19 cellular contexts compared by ENCODE assay signal in the genomic region with DNA sequence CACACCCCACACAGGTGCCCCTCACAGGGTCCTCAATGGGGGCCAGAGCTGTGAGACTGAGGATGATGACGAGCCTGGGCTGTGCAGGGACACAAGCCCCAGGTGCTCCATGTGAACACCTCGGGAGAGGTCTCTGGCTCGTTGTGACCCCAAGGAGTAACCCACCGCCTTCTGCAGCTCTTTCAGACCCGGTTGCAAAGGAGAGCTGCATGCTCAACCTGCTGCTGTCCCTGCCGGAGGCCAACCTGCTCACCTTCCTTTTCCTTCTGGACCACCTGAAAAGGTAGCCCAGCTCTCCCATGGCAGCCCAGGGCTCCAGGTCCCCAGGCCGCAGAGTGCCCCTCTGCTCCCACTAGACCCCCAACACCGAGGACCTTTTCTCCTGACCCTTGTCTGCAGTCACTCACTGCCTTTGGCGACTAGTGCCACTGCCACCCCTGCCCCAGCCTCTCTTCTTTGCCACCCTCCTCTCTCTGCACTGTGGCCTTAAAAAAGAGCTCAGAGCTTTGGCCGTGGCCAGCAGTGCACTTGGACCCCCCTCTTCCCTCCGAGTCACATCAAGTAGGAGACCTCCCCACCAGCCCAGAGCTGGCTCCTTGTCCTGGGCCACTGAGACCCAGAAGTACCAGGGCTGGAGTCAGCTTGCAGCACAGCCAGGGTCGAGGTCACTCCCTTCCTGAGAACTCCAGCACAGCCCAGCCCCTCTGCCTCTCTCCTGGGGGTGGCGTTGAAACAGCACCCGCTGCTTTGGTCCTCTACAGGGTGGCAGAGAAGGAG.
DNase-seq lines count a peak whose midpoint lies in the region; ATAC-seq and TF ChIP-seq lines count a peak whose summit lies in the region.
"Had no signal": no experiment of that assay in that cellular context is flagged by ENCODE, and none has a peak within 500 bp of the region (broad histone marks: within the 10 kb centered on the region; RNA-seq: fewer than 3 reads in every experiment).

No MANE protein-coding gene starts in this region.

- no peak overlapping the region for H2AFZ ChIP-seq in mesenchymal stem cell (ENCODE audit: low read depth, low read length)
- H2AFZ ChIP-seq: GM23338 had no signal

- peaks cover 20 to 36% of the 10 kb centered on the region in 2 experiments for H3K36me3 ChIP-seq in mesenchymal stem cell (ENCODE audit: control insufficient read depth in 1 of 2, insufficient read depth in 2 of 2, low read depth in 1 of 2, low read length in 2 of 2)

- H2BK5ac ChIP-seq in mesenchymal stem cell (ENCODE audit: low read depth, low read length, poor library complexity, severe bottlenecking): no peak overlapping the region

- H3K4me2 ChIP-seq in mesenchymal stem cell (ENCODE audit: low read length, poor library complexity, severe bottlenecking): no peak overlapping the region
- H3K4me2 ChIP-seq: BLaER1, GM23338 had no signal

- no peak for ATAC-seq in WTC11
- no peak for ATAC-seq in stimulated activated naive B cell treated with anti-CD40 and anti-IgM and Interleukin-4, amounts not matched to agents 10 μg/mL and 1 μg/mL and 100 μg/mL, for 72 hours (replicated peaks)
- ATAC-seq in HG02885 (IDR thresholded peaks at IDR 0.05; ENCODE audit: poor library complexity, unreplicated experiment): no peak
- ATAC-seq in GM21515 (IDR thresholded peaks at IDR 0.05; ENCODE audit: unreplicated experiment): no peak
- ATAC-seq: GM23338, HCT116, K562 had no signal

- H3K27ac Mint-ChIP-seq in activated naive CD4-positive, alpha-beta T cell treated with anti-CD3 and anti-CD28 coated beads, Interleukin-2, amount 50 U/mL, for 24 hours: peak overlapping the region; percentile 59
- H3K27ac Mint-ChIP-seq in activated naive CD4-positive, alpha-beta T cell treated with anti-CD3 and anti-CD28 coated beads, Interleukin-2, amount 10 ng/mL, durations not matched to agents 7 days and 5 days: no peak overlapping the region
- H3K27ac Mint-ChIP-seq in WTC11: peak overlapping the region; percentile 29; the same call in 1 of the 2 replicates
- peak overlapping the region; percentile 65 for H3K27ac Mint-ChIP-seq in stimulated activated naive B cell treated with anti-CD40 and anti-IgM and Interleukin-4, amounts not matched to agents 10 μg/mL and 1 μg/mL and 100 μg/mL, for 72 hours
- H3K27ac Mint-ChIP-seq: GM23338 had no signal

- TF ChIP-seq CTCF in WTC11 (IDR thresholded peaks at IDR 0.05): no peak

- 96% methylated on average over 14 of the region's 14 CpGs for WGBS in mesenchymal stem cell

- no peaks in the 10 kb centered on the region for H3K9me3 ChIP-seq in mesenchymal stem cell (ENCODE audit: control insufficient read depth, low read length)
- H3K9me3 ChIP-seq: BLaER1 had no signal

- H3K27ac ChIP-seq in mesenchymal stem cell (ENCODE audit: low read length, poor library complexity, severe bottlenecking): no peak overlapping the region
- H3K27ac ChIP-seq: BLaER1 had no signal

- no peak overlapping the region for H3K4me3 Mint-ChIP-seq in activated naive CD4-positive, alpha-beta T cell treated with anti-CD3 and anti-CD28 coated beads, Interleukin-2, amount 50 U/mL, for 24 hours
- no peak overlapping the region for H3K4me3 Mint-ChIP-seq in activated naive CD4-positive, alpha-beta T cell treated with anti-CD3 and anti-CD28 coated beads, Interleukin-2, amount 10 ng/mL, durations not matched to agents 7 days and 5 days
- no peak overlapping the region for H3K4me3 Mint-ChIP-seq in WTC11
- no peak overlapping the region for H3K4me3 Mint-ChIP-seq in stimulated activated naive B cell treated with anti-CD40 and anti-IgM and Interleukin-4, amounts not matched to agents 10 μg/mL and 1 μg/mL and 100 μg/mL, for 72 hours
- H3K4me3 Mint-ChIP-seq: CD8-positive, alpha-beta memory T cell; GM23338 had no signal

- no peak overlapping the region for H3K23ac ChIP-seq in mesenchymal stem cell (ENCODE audit: low read length in 2 of 2)

- no peak for DNase-seq in activated naive CD4-positive, alpha-beta T cell treated with anti-CD3 and anti-CD28 coated beads, Interleukin-2, amount 10 ng/mL, durations not matched to agents 7 days and 5 days
- no peak for DNase-seq in WTC11 (ENCODE audit: low spot score)
- DNase-seq in mesenchymal stem cell: no peak
- no peak for DNase-seq in stimulated activated naive B cell treated with anti-CD40 and anti-IgM and Interleukin-4, amounts not matched to agents 10 μg/mL and 1 μg/mL and 100 μg/mL, for 72 hours
- DNase-seq in NCI-H2171 treated with DMSO at 0.1 percent for 48 hours (lab: John Stamatoyannopoulos, UW): no peak
- DNase-seq: CD8-positive, alpha-beta memory T cell; DMS79 treated with DMSO at 0.1 percent for 48 hours; NCI-H1417 treated with DMSO at 0.1 percent for 48 hours; NCI-H1930; NCI-H2171; NCI-H446 treated with DMSO at 0.1 percent for 48 hours; NCI-H748 treated with DMSO at 0.1 percent for 48 hours had no signal

- H3K18ac ChIP-seq in mesenchymal stem cell (ENCODE audit: low read depth in 1 of 2, low read length in 2 of 2): no peak overlapping the region

- no peak overlapping the region for H2BK15ac ChIP-seq in mesenchymal stem cell (ENCODE audit: low read depth, poor library complexity, severe bottlenecking)

- H2BK120ac ChIP-seq in mesenchymal stem cell (ENCODE audit: low read depth, low read length): no peak overlapping the region

- H3K14ac ChIP-seq in mesenchymal stem cell (ENCODE audit: low read length in 2 of 2): no peak overlapping the region

- H4K91ac ChIP-seq in mesenchymal stem cell (ENCODE audit: low read length): peak overlapping the region; percentile 25

- H3K4me1 ChIP-seq in mesenchymal stem cell (ENCODE audit: control insufficient read depth, insufficient read depth, low read depth, low read length): peaks cover 5% of the 10 kb centered on the region

- H3K4me3 ChIP-seq in mesenchymal stem cell (ENCODE audit: insufficient read depth in 1 of 2, low read depth in 1 of 2, low read length in 2 of 2): no peak overlapping the region
- H3K4me3 ChIP-seq: BLaER1, GM23338, K562 had no signal

- POLR2A ChIA-PET in WTC11 (lab: Charles Lee): no interaction called here

- H3K9ac ChIP-seq in mesenchymal stem cell (ENCODE audit: low read length): no peak overlapping the region
- H3K9ac ChIP-seq: BLaER1 had no signal

- CTCF ChIA-PET in activated naive CD4-positive, alpha-beta T cell treated with anti-CD3 and anti-CD28 coated beads, Interleukin-2, amount 10 ng/mL, durations not matched to agents 7 days and 5 days (lab: Charles Lee): interaction anchor here (0.6 to 1.6 kb wide), 4 partner anchors 10 to 840 kb away, joined by 3 to 6 read pairs (median 3); no protein-coding TSS in a partner anchor
- CTCF ChIA-PET in WTC11 (lab: Charles Lee): interaction anchor here (0.6 to 2.2 kb wide), 5 partner anchors 62 to 170 kb away, joined by 3 to 14 read pairs (median 4); no protein-coding TSS in a partner anchor

- no peak overlapping the region for H3K4ac ChIP-seq in mesenchymal stem cell (ENCODE audit: low read depth in 1 of 2, low read length in 2 of 2)

- no peak overlapping the region for H4K8ac ChIP-seq in mesenchymal stem cell (ENCODE audit: low read length)

- no peaks in the 10 kb centered on the region for H3K79me1 ChIP-seq in mesenchymal stem cell (replicated peaks; ENCODE audit: low read length, poor library complexity, severe bottlenecking)

- no peak overlapping the region for H2AK5ac ChIP-seq in mesenchymal stem cell (ENCODE audit: low read length, severe bottlenecking)

- H3K36me3 Mint-ChIP-seq in activated naive CD4-positive, alpha-beta T cell treated with anti-CD3 and anti-CD28 coated beads, Interleukin-2, amount 50 U/mL, for 24 hours: peaks cover 2% of the 10 kb centered on the region
- H3K36me3 Mint-ChIP-seq in activated naive CD4-positive, alpha-beta T cell treated with anti-CD3 and anti-CD28 coated beads, Interleukin-2, amount 10 ng/mL, durations not matched to agents 7 days and 5 days: no peaks in the 10 kb centered on the region
- peaks cover 13% of the 10 kb centered on the region for H3K36me3 Mint-ChIP-seq in WTC11
- H3K36me3 Mint-ChIP-seq in stimulated activated naive B cell treated with anti-CD40 and anti-IgM and Interleukin-4, amounts not matched to agents 10 μg/mL and 1 μg/mL and 100 μg/mL, for 72 hours: peaks cover 9 to 14% of the 10 kb centered on the region in 2 donors

- H3K27me3 ChIP-seq in mesenchymal stem cell (ENCODE audit: control insufficient read depth in 1 of 2, insufficient read depth in 1 of 2, low read length in 2 of 2): no peaks in the 10 kb centered on the region
- H3K27me3 ChIP-seq: BLaER1 had no signal

- H2BK12ac ChIP-seq in mesenchymal stem cell (ENCODE audit: low read length in 2 of 2): peak overlapping the region in 1 of 2 experiments; percentile 13

- H3K9me3 Mint-ChIP-seq in activated naive CD4-positive, alpha-beta T cell treated with anti-CD3 and anti-CD28 coated beads, Interleukin-2, amount 50 U/mL, for 24 hours: no peaks in the 10 kb centered on the region
- H3K9me3 Mint-ChIP-seq in activated naive CD4-positive, alpha-beta T cell treated with anti-CD3 and anti-CD28 coated beads, Interleukin-2, amount 10 ng/mL, durations not matched to agents 7 days and 5 days: no peaks in the 10 kb centered on the region
- no peaks in the 10 kb centered on the region for H3K9me3 Mint-ChIP-seq in WTC11
- H3K9me3 Mint-ChIP-seq in stimulated activated naive B cell treated with anti-CD40 and anti-IgM and Interleukin-4, amounts not matched to agents 10 μg/mL and 1 μg/mL and 100 μg/mL, for 72 hours: no peaks in the 10 kb centered on the region
- H3K9me3 Mint-ChIP-seq: CD8-positive, alpha-beta memory T cell; GM23338 had no signal

- H3K4me1 Mint-ChIP-seq in activated naive CD4-positive, alpha-beta T cell treated with anti-CD3 and anti-CD28 coated beads, Interleukin-2, amount 50 U/mL, for 24 hours: no peaks in the 10 kb centered on the region
- peaks cover 8% of the 10 kb centered on the region for H3K4me1 Mint-ChIP-seq in activated naive CD4-positive, alpha-beta T cell treated with anti-CD3 and anti-CD28 coated beads, Interleukin-2, amount 10 ng/mL, durations not matched to agents 7 days and 5 days
- H3K4me1 Mint-ChIP-seq in WTC11: peaks cover 3% of the 10 kb centered on the region
- H3K4me1 Mint-ChIP-seq in stimulated activated naive B cell treated with anti-CD40 and anti-IgM and Interleukin-4, amounts not matched to agents 10 μg/mL and 1 μg/mL and 100 μg/mL, for 72 hours: no peaks in the 10 kb centered on the region
- H3K4me1 Mint-ChIP-seq: CD8-positive, alpha-beta memory T cell; GM23338 had no signal

- no peaks in the 10 kb centered on the region for H3K27me3 Mint-ChIP-seq in activated naive CD4-positive, alpha-beta T cell treated with anti-CD3 and anti-CD28 coated beads, Interleukin-2, amount 50 U/mL, for 24 hours
- H3K27me3 Mint-ChIP-seq in activated naive CD4-positive, alpha-beta T cell treated with anti-CD3 and anti-CD28 coated beads, Interleukin-2, amount 10 ng/mL, durations not matched to agents 7 days and 5 days: no peaks in the 10 kb centered on the region
- no peaks in the 10 kb centered on the region for H3K27me3 Mint-ChIP-seq in WTC11 (ENCODE audit: low read depth)
- H3K27me3 Mint-ChIP-seq in stimulated activated naive B cell treated with anti-CD40 and anti-IgM and Interleukin-4, amounts not matched to agents 10 μg/mL and 1 μg/mL and 100 μg/mL, for 72 hours: no peaks in the 10 kb centered on the region
- H3K27me3 Mint-ChIP-seq: CD8-positive, alpha-beta memory T cell had no signal

TF ChIP-seq in WTC11, 78 proteins besides CTCF, POLR2A, EP300 and RAD21 (continues in another document):
- no peak for TF ChIP-seq ZNF423 (CRISPR knock-in tag; IDR thresholded peaks at IDR 0.05)
